In genomic region chr15:58227706-58228543, GRCh38 we compare ENCODE assay signal across 9 cellular contexts.
DNase-seq lines count a peak whose midpoint lies in the region; ATAC-seq and TF ChIP-seq lines count a peak whose summit lies in the region.
"Had no signal": no experiment of that assay in that cellular context is flagged by ENCODE, and none has a peak within 500 bp of the region (broad histone marks: within the 10 kb centered on the region; RNA-seq: fewer than 3 reads in every experiment).

No MANE protein-coding gene starts in this region.

- POLR2A ChIA-PET in MCF 10A (lab: Yijun Ruan, JAX), result interaction anchor here (0.6 to 2.6 kb wide), 10 partner anchors 31 to 705 kb away, joined by 3 to 10 read pairs (median 6); partner anchors contain the start of genes ADAM10, MINDY2 and SLTM

- BruUV-seq in MCF 10A (replicated peaks; lab: Mats Ljungman, UMichigan), result no TSS peak

- peak; percentile 92 for TF ChIP-seq CTCF in MCF 10A (IDR thresholded peaks at IDR 0.05; ENCODE audit: unreplicated experiment)

- H3K4me1 Mint-ChIP-seq in MCF 10A (ENCODE audit: insufficient read depth, unreplicated experiment), result peaks cover 6% of the 10 kb centered on the region

- H3K4me3 Mint-ChIP-seq in MCF 10A (ENCODE audit: unreplicated experiment), result no peak overlapping the region
- H3K4me3 Mint-ChIP-seq: stimulated activated naive CD8-positive, alpha-beta T cell treated with anti-CD3 and anti-CD28 coated beads, Interleukin-15, Interleukin-2, amounts not matched to agents 100 ng/mL and 50 ng/mL, for 24 hours had no signal

- H3K27ac Mint-ChIP-seq in MCF 10A (ENCODE audit: low read depth, unreplicated experiment), result no peak overlapping the region
- H3K27ac Mint-ChIP-seq: stimulated activated naive CD8-positive, alpha-beta T cell treated with anti-CD3 and anti-CD28 coated beads, Interleukin-15, Interleukin-2, amounts not matched to agents 100 ng/mL and 50 ng/mL, for 24 hours had no signal

- H3K36me3 Mint-ChIP-seq in MCF 10A (ENCODE audit: insufficient read depth, unreplicated experiment), result no peaks in the 10 kb centered on the region

- intact Hi-C loops in MCF 10A (cut with micrococcal nuclease), result loop anchor here (1.0 to 10.0 kb wide), 8 partner anchors 530 to 1301 kb away; partner anchors contain the start of genes CCNB2, MINDY2 and SLTM

- no peaks in the 10 kb centered on the region for H3K27me3 Mint-ChIP-seq in MCF 10A (ENCODE audit: insufficient read depth, unreplicated experiment)

- H3K9me3 Mint-ChIP-seq in MCF 10A (ENCODE audit: unreplicated experiment), result no peaks in the 10 kb centered on the region
- H3K9me3 Mint-ChIP-seq: stimulated activated naive CD8-positive, alpha-beta T cell treated with anti-CD3 and anti-CD28 coated beads, Interleukin-15, Interleukin-2, amounts not matched to agents 100 ng/mL and 50 ng/mL, for 24 hours had no signal

- no peak for ATAC-seq in HG02610 (IDR thresholded peaks at IDR 0.05; ENCODE audit: unreplicated experiment)

- CTCF ChIA-PET in MCF 10A (lab: Yijun Ruan, JAX), result interaction anchor here (0.6 to 1.9 kb wide), 36 partner anchors 10 to 881 kb away, joined by 3 to 16 read pairs (median 4); partner anchors contain the start of genes ADAM10 and MINDY2

- DNase-seq in NCI-H446 (lab: John Stamatoyannopoulos, UW), result peak; percentile 54 to 66
- no peak for DNase-seq in NCI-H446 treated with DMSO at 0.1 percent for 48 hours (lab: John Stamatoyannopoulos, UW)
- DNase-seq in NCI-H2029 treated with DMSO at 0.1 percent for 48 hours (lab: John Stamatoyannopoulos, UW), result peak; percentile 8
- peak; percentile 71 for DNase-seq in UCSD-AML1 (lab: John Stamatoyannopoulos, UW; ENCODE audit: unreplicated experiment)
- peak; percentile 85 for DNase-seq in MCF 10A (ENCODE audit: unreplicated experiment)
- peak; percentile 56 for DNase-seq in iPS-NIHi7 (ENCODE audit: extremely low spot score)
- DNase-seq in stimulated activated CD4-positive, alpha-beta T cell treated with anti-CD3 and anti-CD28 coated beads, Interleukin-15, amount 100 ng/mL, for 48 hours (ENCODE audit: low read depth in 2 of 2), result peak; percentile 28 to 56
